ENCODE assay signal across 8 cellular contexts in the genomic region with DNA sequence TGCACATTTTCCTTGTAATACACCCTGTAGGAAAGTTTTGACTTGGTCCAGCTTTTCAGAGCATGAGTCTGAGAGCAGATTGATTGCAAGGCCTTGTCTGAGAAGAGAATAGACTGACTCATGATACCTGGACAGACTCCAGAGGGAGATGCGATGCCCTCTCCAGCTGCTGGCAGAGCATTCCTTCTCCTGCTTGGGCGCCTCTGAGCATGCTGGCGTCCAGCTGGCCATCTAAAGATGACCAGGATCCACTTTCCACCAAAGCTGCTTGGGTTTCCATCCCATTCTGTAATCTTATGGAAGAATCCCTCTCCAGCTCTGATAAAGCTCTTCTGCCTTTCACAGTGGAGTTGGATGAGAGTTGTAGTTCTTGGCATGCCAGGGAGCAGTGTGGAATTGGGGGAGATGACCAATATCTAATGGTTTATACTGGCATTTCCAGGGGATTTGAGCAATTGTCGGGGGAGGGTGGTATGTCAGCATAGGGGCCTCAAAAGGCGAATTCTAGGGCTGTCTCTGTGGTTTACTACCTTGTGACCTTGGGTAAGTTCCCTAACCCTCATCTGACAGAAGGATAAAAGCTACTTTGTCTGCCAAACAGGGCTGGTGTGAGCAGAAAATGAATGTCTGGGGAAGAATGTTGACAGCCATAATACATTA. TPM values are rescaled to one million over a fixed set of nuclear protein-coding genes. Genes with fewer than 3 reads are reported as not detected.
DNase-seq lines count a peak whose midpoint lies in the region; ATAC-seq, FAIRE-seq and TF ChIP-seq lines count a peak whose summit lies in the region.

No MANE protein-coding gene starts in this region.

- H2AFZ ChIP-seq in HepG2 (ENCODE audit: low read length), result no peak overlapping the region

- ATAC-seq in HepG2 (peak; percentile 36), GM19467 (IDR thresholded peaks at IDR 0.05; ENCODE audit: unreplicated experiment) (no peak)

- intact Hi-C loops in HepG2 (cut with micrococcal nuclease; ENCODE audit: unreplicated experiment), result no loop called here
- intact Hi-C loops in transverse colon (cut with DNase I; ENCODE audit: low total_unique reads), result no loop called here

- H3K27ac ChIP-seq in brain microvascular endothelial cell (no peak overlapping the region), HepG2 (ENCODE audit: extremely low read length, insufficient read depth, low read length) (no peak overlapping the region), transverse colon (peak overlapping the region; percentile 58 to 60 (median 58))

- peaks cover 65% of the 10 kb centered on the region for H3K4me1 ChIP-seq in HepG2 (ENCODE audit: insufficient read depth, low read length)
- peaks cover 13 to 59% (median 34%) of the 10 kb centered on the region in 4 donors for H3K4me1 ChIP-seq in transverse colon

- H3K79me2 ChIP-seq in HepG2 (ENCODE audit: insufficient read depth, low read length), result peaks cover 90% of the 10 kb centered on the region

- no peak for FAIRE-seq in HepG2 (lab: Jason Lieb, UNC)

- H3K4me3 ChIP-seq in AG10803 (ENCODE audit: low read length) (no peak overlapping the region; the same call in 1 of the 2 replicates), brain microvascular endothelial cell (ENCODE audit: low read depth, low read length) (no peak overlapping the region), HepG2 (replicated peaks in 1 of 3; ENCODE audit: insufficient read depth in 1 of 3, low read depth in 2 of 3, low read length in 3 of 3) (no peak overlapping the region), transverse colon (no peak overlapping the region)

- no peak overlapping the region for H3K4me2 ChIP-seq in HepG2 (ENCODE audit: low read depth, low read length)

- no peak overlapping the region for H3K9ac ChIP-seq in HepG2 (ENCODE audit: insufficient read depth, low read depth, low read length)

- no peaks in the 10 kb centered on the region for H3K9me3 ChIP-seq in HepG2 (ENCODE audit: low read length)
- H3K9me3 ChIP-seq in transverse colon, result no peaks in the 10 kb centered on the region

- in situ Hi-C loops in brain microvascular endothelial cell (cut with HindIII; ENCODE audit: low pct_ligation_motif_present, low sequenced_read_pairs), result no loop called here
- in situ Hi-C loops in HepG2 (cut with HindIII; ENCODE audit: extremely low pct_ligation_motif_present, low pct_unique_long_range_greater_than_20kb), result no loop called here
- in situ Hi-C loops in transverse colon (cut with MboI; ENCODE audit: low pct_ligation_motif_present in 1 of 4, low pct_unique_long_range_greater_than_20kb in 1 of 4, low sequenced_read_pairs in 3 of 4), result no loop called here

- CTCF ChIA-PET in HepG2 (lab: Yijun Ruan, JAX; ENCODE audit: low intra/inter-chr PET ratio, low total read pairs), result no interaction called here

- TF ChIP-seq POLR2A in HepG2 (IDR thresholded peaks at IDR 0.05; ENCODE audit: insufficient read depth in 1 of 2, low read depth in 2 of 2, low read length in 2 of 2) (no peak), transverse colon (IDR thresholded peaks at IDR 0.05) (no peak)

- H3K36me3 ChIP-seq in brain microvascular endothelial cell (replicated peaks), result no peaks in the 10 kb centered on the region
- H3K36me3 ChIP-seq in HepG2 (replicated peaks in 1 of 2; ENCODE audit: control insufficient read depth in 1 of 2, insufficient read depth in 2 of 2, low read length in 2 of 2), result peaks cover 0 to 11% of the 10 kb centered on the region in 2 experiments; a peak in 3 of 5 replicates
- H3K36me3 ChIP-seq in transverse colon, result no peaks in the 10 kb centered on the region

- H3K27me3 ChIP-seq in brain microvascular endothelial cell (replicated peaks), result no peaks in the 10 kb centered on the region
- H3K27me3 ChIP-seq in HepG2 (ENCODE audit: control insufficient read depth in 1 of 2, insufficient read depth in 2 of 2, low read length in 2 of 2), result no peaks in the 10 kb centered on the region
- no peaks in the 10 kb centered on the region for H3K27me3 ChIP-seq in transverse colon

- TF ChIP-seq CTCF in AG10803 (conservative IDR thresholded peaks at IDR 0.05; ENCODE audit: low read length) (no peak), brain microvascular endothelial cell (IDR thresholded peaks at IDR 0.05; ENCODE audit: low read depth, low read length, missing control alignments) (no peak), HepG2 (CRISPR knock-in tag; IDR thresholded peaks at IDR 0.05) (no peak), transverse colon (IDR thresholded peaks at IDR 0.05) (no peak)

- peaks cover 72% of the 10 kb centered on the region for H4K20me1 ChIP-seq in HepG2 (ENCODE audit: insufficient read depth, low read length)

- DNase-seq in AG10803 (ENCODE audit: low read depth), result peak; percentile 88
- peak; percentile 62 for DNase-seq in brain microvascular endothelial cell
- DNase-seq in HepG2 (ENCODE audit: low spot score), result peak; percentile 29
- DNase-seq in transverse colon, result no peak
- DNase-seq in NCI-H2171 treated with DMSO at 0.1 percent for 48 hours (lab: John Stamatoyannopoulos, UW), result no peak
- DNase-seq in NCI-H82 treated with DMSO at 0.1 percent for 48 hours (lab: John Stamatoyannopoulos, UW; ENCODE audit: unreplicated experiment), result no peak

- TF ChIP-seq RAD21 in Ishikawa (IDR thresholded peaks at IDR 0.05; ENCODE audit: low read depth) (no peak), HepG2 (CRISPR knock-in tag; IDR thresholded peaks at IDR 0.05) (no peak)

- BruUV-seq in HepG2 (replicated peaks; lab: Mats Ljungman, UMichigan), result no TSS peak

- 69% methylated on average over 5 of the region's 5 CpGs for WGBS in HepG2 (ENCODE audit: low lambda C conversion rate)
- WGBS in transverse colon (ENCODE audit: low coverage in 1 of 2), 2 donors, result 63% methylated on average over 5 of the region's 5 CpGs; no CpG with 5 or more reads in 1 of the 2 donors

- TF ChIP-seq EP300 in Ishikawa (IDR thresholded peaks at IDR 0.05; ENCODE audit: borderline replicate concordance), result no peak
- TF ChIP-seq EP300 in HepG2 (IDR thresholded peaks at IDR 0.05; ENCODE audit: low read depth in 2 of 2, low read length in 2 of 2), result no peak
- TF ChIP-seq EP300 in HepG2 (CRISPR knock-in tag; IDR thresholded peaks at IDR 0.05; ENCODE audit: borderline replicate concordance), result no peak
- TF ChIP-seq EP300 in transverse colon (IDR thresholded peaks at IDR 0.05; ENCODE audit: low read depth), result no peak

- POLR2A ChIA-PET in HepG2 (lab: Yijun Ruan, JAX), result interaction anchor here (0.5 to 1.6 kb wide), 6 partner anchors 15 to 39 kb away, joined by 3 to 4 read pairs (median 3); partner anchors contain the start of gene SZRD1

RNA-seq across cellular contexts. Expression of gene SZRD1, which starts 19.5 kb away (rescaled TPM):
- total RNA-seq in HepG2 (2016; rRNA removed; fragmentation: Illumina TruSeq; extraction: Trizol), result 28.5 and 38.6 TPM in 2 replicates
- total RNA-seq in HepG2 (2016; cell fraction: cytosol; rRNA removed; fragmentation: Illumina TruSeq; extraction: Trizol; ENCODE audit: low read depth), result 12.7 and 18.5 TPM in 2 replicates
- total RNA-seq in HepG2 (2016; cell fraction: insoluble cytoplasmic fraction; rRNA removed; fragmentation: Illumina TruSeq; extraction: Trizol), result 31.4 and 32.6 TPM in 2 replicates
- 51.4 and 51.8 TPM in 2 replicates for total RNA-seq in HepG2 (2016; cell fraction: membrane; rRNA removed; fragmentation: Illumina TruSeq; extraction: Trizol)
- total RNA-seq in HepG2 (2016; cell fraction: nucleus; rRNA removed; fragmentation: Illumina TruSeq; extraction: Trizol), result 18.9 and 20.9 TPM in 2 replicates
- 41.4 and 49.1 TPM in 2 replicates for polyA plus RNA-seq in HepG2 (2011; rRNA removed)
- 42.6 and 48.7 TPM in 2 replicates for polyA plus RNA-seq in HepG2 (2011; cell fraction: cytosol; rRNA removed)
- polyA plus RNA-seq in HepG2 (2011; cell fraction: nucleus; rRNA removed), result 28.2 and 28.3 TPM in 2 replicates
- 34.4 and 36.9 TPM in 2 replicates for polyA plus RNA-seq in HepG2 (2012)
- polyA plus RNA-seq in HepG2 (2016; cell fraction: cytosol; fragmentation: Illumina TruSeq; extraction: Trizol; ENCODE audit: low read depth), result 56.7 and 58.7 TPM in 2 replicates
- polyA plus RNA-seq in HepG2 (2016; cell fraction: insoluble cytoplasmic fraction; fragmentation: Illumina TruSeq; extraction: Trizol; ENCODE audit: low read depth), result 71.8 and 88.8 TPM in 2 replicates
- polyA plus RNA-seq in HepG2 (2016; cell fraction: membrane; fragmentation: Illumina TruSeq; extraction: Trizol; ENCODE audit: low read depth), result 116 and 117 TPM in 2 replicates
- 51.4 and 59.8 TPM in 2 replicates for polyA plus RNA-seq in HepG2 (2016; cell fraction: nucleus; fragmentation: Illumina TruSeq; extraction: Trizol; ENCODE audit: insufficient read depth, low read depth)
- 50.6 and 97.3 TPM in 2 replicates for polyA minus RNA-seq in HepG2 (2011; rRNA and poly(A)+ RNA removed; ENCODE audit: low replicate concordance)
- 24.6 and 26.6 TPM in 2 replicates for polyA minus RNA-seq in HepG2 (2011; cell fraction: cytosol; rRNA and poly(A)+ RNA removed)
- 13.0 and 16.4 TPM in 2 replicates for polyA minus RNA-seq in HepG2 (2011; cell fraction: nucleus; rRNA and poly(A)+ RNA removed)
- 10 to 100 TPM; 54.6 to 66.8 (median 61.7) TPM for total RNA-seq in transverse colon

RNA-seq across cellular contexts. Expression of gene FBXO42, which starts 34.3 kb away (rescaled TPM):
- total RNA-seq in HepG2 (2016; rRNA removed; fragmentation: Illumina TruSeq; extraction: Trizol) (7.6 and 9.0 TPM in 2 replicates), transverse colon (10 to 100 TPM; 15.7 to 25.4 (median 18.8) TPM)
- 1.8 and 2.2 TPM in 2 replicates for total RNA-seq in HepG2 (2016; cell fraction: cytosol; rRNA removed; fragmentation: Illumina TruSeq; extraction: Trizol; ENCODE audit: low read depth)
- total RNA-seq in HepG2 (2016; cell fraction: insoluble cytoplasmic fraction; rRNA removed; fragmentation: Illumina TruSeq; extraction: Trizol), result 7.3 and 9.0 TPM in 2 replicates
- 3.2 and 3.4 TPM in 2 replicates for total RNA-seq in HepG2 (2016; cell fraction: membrane; rRNA removed; fragmentation: Illumina TruSeq; extraction: Trizol)
- 9.0 and 10.5 TPM in 2 replicates for total RNA-seq in HepG2 (2016; cell fraction: nucleus; rRNA removed; fragmentation: Illumina TruSeq; extraction: Trizol)
- 17.2 and 17.5 TPM in 2 replicates for polyA plus RNA-seq in HepG2 (2011; rRNA removed)
- polyA plus RNA-seq in HepG2 (2011; cell fraction: cytosol; rRNA removed), result 11.3 and 12.6 TPM in 2 replicates
- 16.2 and 16.9 TPM in 2 replicates for polyA plus RNA-seq in HepG2 (2011; cell fraction: nucleus; rRNA removed)
- polyA plus RNA-seq in HepG2 (2012), result 9.9 and 10.1 TPM in 2 replicates
- polyA plus RNA-seq in HepG2 (2016; cell fraction: cytosol; fragmentation: Illumina TruSeq; extraction: Trizol; ENCODE audit: low read depth), result 0.43 and 1.1 TPM in 2 replicates
- polyA plus RNA-seq in HepG2 (2016; cell fraction: insoluble cytoplasmic fraction; fragmentation: Illumina TruSeq; extraction: Trizol; ENCODE audit: low read depth), result 8.9 and 10.1 TPM in 2 replicates
- polyA plus RNA-seq in HepG2 (2016; cell fraction: membrane; fragmentation: Illumina TruSeq; extraction: Trizol; ENCODE audit: low read depth), result 1.4 and 1.6 TPM in 2 replicates
- polyA plus RNA-seq in HepG2 (2016; cell fraction: nucleus; fragmentation: Illumina TruSeq; extraction: Trizol; ENCODE audit: insufficient read depth, low read depth), result 8.1 and 9.2 TPM in 2 replicates
- 14.6 and 25.0 TPM in 2 replicates for polyA minus RNA-seq in HepG2 (2011; rRNA and poly(A)+ RNA removed; ENCODE audit: low replicate concordance)
- 8.8 and 9.5 TPM in 2 replicates for polyA minus RNA-seq in HepG2 (2011; cell fraction: cytosol; rRNA and poly(A)+ RNA removed)
- 24.2 and 24.5 TPM in 2 replicates for polyA minus RNA-seq in HepG2 (2011; cell fraction: nucleus; rRNA and poly(A)+ RNA removed)

RNA-seq across cellular contexts. Expression of gene SPATA21, which starts 50.6 kb away (rescaled TPM):
- total RNA-seq in HepG2 (2016; rRNA removed; fragmentation: Illumina TruSeq; extraction: Trizol) (0.21 and 0.80 TPM in 2 replicates), transverse colon (not detected)
- total RNA-seq in HepG2 (2016; cell fraction: cytosol; rRNA removed; fragmentation: Illumina TruSeq; extraction: Trizol; ENCODE audit: low read depth), result 0.35 and 0.51 TPM in 2 replicates
- total RNA-seq in HepG2 (2016; cell fraction: insoluble cytoplasmic fraction; rRNA removed; fragmentation: Illumina TruSeq; extraction: Trizol), result 0.25 and 0.74 TPM in 2 replicates
- 0.21 and 0.40 TPM in 2 replicates for total RNA-seq in HepG2 (2016; cell fraction: membrane; rRNA removed; fragmentation: Illumina TruSeq; extraction: Trizol)
- 1.3 and 1.5 TPM in 2 replicates for total RNA-seq in HepG2 (2016; cell fraction: nucleus; rRNA removed; fragmentation: Illumina TruSeq; extraction: Trizol)
- polyA plus RNA-seq in HepG2 (2011; rRNA removed), result 1.4 and 1.8 TPM in 2 replicates
- 0.54 and 1.0 TPM in 2 replicates for polyA plus RNA-seq in HepG2 (2011; cell fraction: cytosol; rRNA removed)
- 7.5 and 11.1 TPM in 2 replicates for polyA plus RNA-seq in HepG2 (2011; cell fraction: nucleus; rRNA removed)
- 0.85 and 0.95 TPM in 2 replicates for polyA plus RNA-seq in HepG2 (2012)
- 0.08 and 0.24 TPM in 2 replicates for polyA plus RNA-seq in HepG2 (2016; cell fraction: cytosol; fragmentation: Illumina TruSeq; extraction: Trizol; ENCODE audit: low read depth)
- 0.33 and 0.38 TPM in 2 replicates for polyA plus RNA-seq in HepG2 (2016; cell fraction: insoluble cytoplasmic fraction; fragmentation: Illumina TruSeq; extraction: Trizol; ENCODE audit: low read depth)
- 0.07 and 0.15 TPM in 2 replicates for polyA plus RNA-seq in HepG2 (2016; cell fraction: membrane; fragmentation: Illumina TruSeq; extraction: Trizol; ENCODE audit: low read depth)
- 4.4 and 5.3 TPM in 2 replicates for polyA plus RNA-seq in HepG2 (2016; cell fraction: nucleus; fragmentation: Illumina TruSeq; extraction: Trizol; ENCODE audit: insufficient read depth, low read depth)
- polyA minus RNA-seq in HepG2 (2011; rRNA and poly(A)+ RNA removed; ENCODE audit: low replicate concordance), result 0.26 TPM in 1 of 2 replicates, not detected in the other
- 0.30 and 0.70 TPM in 2 replicates for polyA minus RNA-seq in HepG2 (2011; cell fraction: cytosol; rRNA and poly(A)+ RNA removed)
- 0.75 and 0.77 TPM in 2 replicates for polyA minus RNA-seq in HepG2 (2011; cell fraction: nucleus; rRNA and poly(A)+ RNA removed)

RNA-seq across cellular contexts. Expression of gene NECAP2, which starts 53.9 kb away (rescaled TPM):
- total RNA-seq in HepG2 (2016; rRNA removed; fragmentation: Illumina TruSeq; extraction: Trizol) (52.3 and 62.6 TPM in 2 replicates), transverse colon (10 to 100 TPM; 34.4 to 58.2 (median 52.4) TPM)
- 9.4 and 10.0 TPM in 2 replicates for total RNA-seq in HepG2 (2016; cell fraction: cytosol; rRNA removed; fragmentation: Illumina TruSeq; extraction: Trizol; ENCODE audit: low read depth)
- total RNA-seq in HepG2 (2016; cell fraction: insoluble cytoplasmic fraction; rRNA removed; fragmentation: Illumina TruSeq; extraction: Trizol), result 51.2 and 64.2 TPM in 2 replicates
- 20.2 and 23.2 TPM in 2 replicates for total RNA-seq in HepG2 (2016; cell fraction: membrane; rRNA removed; fragmentation: Illumina TruSeq; extraction: Trizol)
- 22.1 and 26.7 TPM in 2 replicates for total RNA-seq in HepG2 (2016; cell fraction: nucleus; rRNA removed; fragmentation: Illumina TruSeq; extraction: Trizol)
- polyA plus RNA-seq in HepG2 (2011; rRNA removed), result 38.5 and 41.0 TPM in 2 replicates
- 48.1 and 54.1 TPM in 2 replicates for polyA plus RNA-seq in HepG2 (2011; cell fraction: cytosol; rRNA removed)
- polyA plus RNA-seq in HepG2 (2011; cell fraction: nucleus; rRNA removed), result 22.4 and 27.6 TPM in 2 replicates
- polyA plus RNA-seq in HepG2 (2012), result 24.9 and 33.4 TPM in 2 replicates
- polyA plus RNA-seq in HepG2 (2016; cell fraction: cytosol; fragmentation: Illumina TruSeq; extraction: Trizol; ENCODE audit: low read depth), result 7.1 and 7.3 TPM in 2 replicates
- 55.1 and 59.1 TPM in 2 replicates for polyA plus RNA-seq in HepG2 (2016; cell fraction: insoluble cytoplasmic fraction; fragmentation: Illumina TruSeq; extraction: Trizol; ENCODE audit: low read depth)
- polyA plus RNA-seq in HepG2 (2016; cell fraction: membrane; fragmentation: Illumina TruSeq; extraction: Trizol; ENCODE audit: low read depth), result 10.5 and 12.4 TPM in 2 replicates
- polyA plus RNA-seq in HepG2 (2016; cell fraction: nucleus; fragmentation: Illumina TruSeq; extraction: Trizol; ENCODE audit: insufficient read depth, low read depth), result 30.2 and 30.4 TPM in 2 replicates
- 43.7 and 55.9 TPM in 2 replicates for polyA minus RNA-seq in HepG2 (2011; rRNA and poly(A)+ RNA removed; ENCODE audit: low replicate concordance)
- 21.5 and 24.9 TPM in 2 replicates for polyA minus RNA-seq in HepG2 (2011; cell fraction: cytosol; rRNA and poly(A)+ RNA removed)
- polyA minus RNA-seq in HepG2 (2011; cell fraction: nucleus; rRNA and poly(A)+ RNA removed), result 18.5 and 22.5 TPM in 2 replicates

Comparison
In these comparisons a context has a peak if more than half of its experiments do, and no peak if none do; other contexts are left out.
1. DNase-seq: peak in AG10803 (single experiment), brain microvascular endothelial cell (single experiment) and HepG2 (single experiment); none in transverse colon (single experiment), NCI-H2171 treated with DMSO at 0.1 percent for 48 hours (single experiment) and NCI-H82 treated with DMSO at 0.1 percent for 48 hours (single experiment).
2. H3K27ac ChIP-seq: peak in transverse colon (4 of 4); none in brain microvascular endothelial cell (single experiment) and HepG2 (single experiment).